ENCODE assay signal across 8 cellular contexts in the genomic region with DNA sequence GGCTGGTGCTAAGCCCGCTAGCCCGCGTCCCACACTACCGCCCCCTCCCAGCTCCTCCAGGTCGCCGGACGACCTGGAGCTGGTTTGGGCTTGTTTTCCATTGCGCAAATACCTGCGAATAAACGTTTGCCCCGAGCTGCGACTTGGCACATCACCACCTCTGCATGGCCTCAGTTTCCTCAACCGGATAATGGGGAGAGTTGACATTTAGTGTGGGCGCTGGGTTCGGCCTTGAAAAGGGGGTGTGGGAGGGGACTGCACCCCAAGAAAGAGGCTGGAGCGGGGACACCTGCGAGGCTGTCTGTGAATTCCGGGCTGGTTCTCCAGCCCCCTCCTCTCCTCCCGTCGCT. TPM values are rescaled to one million over a fixed set of nuclear protein-coding genes. Genes with fewer than 3 reads are reported as not detected.
DNase-seq lines count a peak whose midpoint lies in the region; ATAC-seq, FAIRE-seq and TF ChIP-seq lines count a peak whose summit lies in the region.

No MANE protein-coding gene starts in this region.

- no peaks in the 10 kb centered on the region for H3K27me3 ChIP-seq in HUES48 (ENCODE audit: control insufficient read depth, insufficient read depth, low read length)
- H3K27me3 ChIP-seq in HepG2 (ENCODE audit: control insufficient read depth in 1 of 2, insufficient read depth in 2 of 2, low read length in 2 of 2), result no peaks in the 10 kb centered on the region
- H3K27me3 ChIP-seq in thymus (ENCODE audit: control insufficient read depth, insufficient read depth), result no peaks in the 10 kb centered on the region

- no peaks in the 10 kb centered on the region for H3K79me2 ChIP-seq in HepG2 (ENCODE audit: insufficient read depth, low read length)

- peak overlapping the region; percentile 97 to 100 (median 99) for H3K27ac Mint-ChIP-seq in CD14-positive monocyte

- intact Hi-C loops in CD14-positive monocyte (cut with micrococcal nuclease), result loop anchor here in 1 of 2 donors (1.0 kb wide), 1 partner anchor 10 kb away; no protein-coding TSS in a partner anchor
- intact Hi-C loops in HepG2 (cut with micrococcal nuclease; ENCODE audit: unreplicated experiment), result no loop called here

- no peaks in the 10 kb centered on the region for H3K36me3 ChIP-seq in HUES48 (ENCODE audit: control insufficient read depth, insufficient read depth, low read length)
- H3K36me3 ChIP-seq in HepG2 (replicated peaks in 1 of 2; ENCODE audit: control insufficient read depth in 1 of 2, insufficient read depth in 2 of 2, low read length in 2 of 2), result no peaks in the 10 kb centered on the region
- no peaks in the 10 kb centered on the region for H3K36me3 ChIP-seq in thymus (ENCODE audit: control insufficient read depth, insufficient read depth)

- in situ Hi-C loops in astrocyte of the cerebellum (cut with HindIII; ENCODE audit: low sequenced_read_pairs) (no loop called here), HepG2 (cut with HindIII; ENCODE audit: extremely low pct_ligation_motif_present, low pct_unique_long_range_greater_than_20kb) (no loop called here)

- peaks cover 0 to 2% (median 0%) of the 10 kb centered on the region in 7 donors for H3K9me3 Mint-ChIP-seq in CD14-positive monocyte

- WGBS in HepG2 (ENCODE audit: low lambda C conversion rate), result under 1% methylated on average over 20 of the region's 20 CpGs
- WGBS in thymus, result under 1% methylated on average over 20 of the region's 20 CpGs

- TF ChIP-seq RAD21 in HepG2 (CRISPR knock-in tag; IDR thresholded peaks at IDR 0.05), result no peak

- TF ChIP-seq EP300 in HepG2 (IDR thresholded peaks at IDR 0.05; ENCODE audit: low read depth in 2 of 2, low read length in 2 of 2) (no peak), HepG2 (CRISPR knock-in tag; IDR thresholded peaks at IDR 0.05; ENCODE audit: borderline replicate concordance) (no peak)

- peaks cover 2 to 6% of the 10 kb centered on the region in 2 donors for H3K36me3 Mint-ChIP-seq in CD14-positive monocyte

- POLR2A ChIA-PET in HepG2 (lab: Yijun Ruan, JAX), result interaction anchor here (1.1 to 3.1 kb wide), 8 partner anchors 10 to 279 kb away, joined by 3 to 51 read pairs (median 7); partner anchors contain the start of genes IQCN, JUND, LSM4 and UBA52

- H4K20me1 ChIP-seq in HepG2 (ENCODE audit: insufficient read depth, low read length), result no peaks in the 10 kb centered on the region

- CTCF ChIA-PET in HepG2 (lab: Yijun Ruan, JAX; ENCODE audit: low intra/inter-chr PET ratio, low total read pairs), result no interaction called here

- FAIRE-seq in HepG2 (lab: Jason Lieb, UNC), result no peak

- H3K27ac ChIP-seq in HUES48 (ENCODE audit: low read depth, low read length) (peak overlapping the region; percentile 98), HepG2 (ENCODE audit: extremely low read length, insufficient read depth, low read length) (peak overlapping the region; percentile 26), thymus (ENCODE audit: low read depth) (peak overlapping the region; percentile 99)

- H3K4me1 ChIP-seq in HUES48 (ENCODE audit: control insufficient read depth, insufficient read depth, low read length) (peaks cover 38% of the 10 kb centered on the region), HepG2 (ENCODE audit: insufficient read depth, low read length) (peaks cover 74% of the 10 kb centered on the region), thymus (ENCODE audit: control insufficient read depth, insufficient read depth, low read length) (peaks cover 11% of the 10 kb centered on the region)

- peak overlapping the region; percentile 70 for H3K4me3 ChIP-seq in HUES48 (ENCODE audit: low read depth, low read length)
- peak overlapping the region; percentile 55 for H3K4me3 ChIP-seq in astrocyte of the cerebellum (ENCODE audit: low read depth, low read length)
- peak overlapping the region; percentile 59 to 79 (median 63) for H3K4me3 ChIP-seq in HepG2 (replicated peaks in 1 of 3; ENCODE audit: insufficient read depth in 1 of 3, low read depth in 2 of 3, low read length in 3 of 3)
- H3K4me3 ChIP-seq in thymus (ENCODE audit: low read length), result peak overlapping the region; percentile 87

- H2AFZ ChIP-seq in HepG2 (ENCODE audit: low read length), result no peak overlapping the region

- peaks cover 42% of the 10 kb centered on the region for H3K4me1 Mint-ChIP-seq in CD14-positive monocyte

- H3K4me2 ChIP-seq in HepG2 (ENCODE audit: low read depth, low read length), result peak overlapping the region; percentile 97

- BruUV-seq in HepG2 (replicated peaks; lab: Mats Ljungman, UMichigan), result no TSS peak

- TF ChIP-seq CTCF in CD14-positive monocyte (IDR thresholded peaks at IDR 0.05) (no peak), astrocyte of the cerebellum (IDR thresholded peaks at IDR 0.05; ENCODE audit: low read depth, low read length, missing control alignments) (no peak), HepG2 (CRISPR knock-in tag; IDR thresholded peaks at IDR 0.05) (no peak)

- H3K27me3 Mint-ChIP-seq in CD14-positive monocyte (ENCODE audit: low read depth in 3 of 3), result peaks cover 0 to 5% (median 2%) of the 10 kb centered on the region in 3 donors

- peak overlapping the region; percentile 40; the same call in 1 of the 2 replicates for H3K9ac ChIP-seq in HUES48 (ENCODE audit: low read depth, low read length)
- peak overlapping the region; percentile 78 for H3K9ac ChIP-seq in HepG2 (ENCODE audit: insufficient read depth, low read depth, low read length)

- H3K9me3 ChIP-seq in HUES48 (ENCODE audit: control insufficient read depth, insufficient read depth, low read length) (no peaks in the 10 kb centered on the region), HepG2 (ENCODE audit: low read length) (no peaks in the 10 kb centered on the region), thymus (ENCODE audit: control insufficient read depth) (no peaks in the 10 kb centered on the region)

- no peak for DNase-seq in CD14-positive monocyte (ENCODE audit: low spot score)
- DNase-seq in astrocyte of the cerebellum (ENCODE audit: low read depth), result no peak
- DNase-seq in HepG2 (ENCODE audit: low spot score), result no peak

- ATAC-seq in HepG2 (peak; percentile 22), HG02610 (IDR thresholded peaks at IDR 0.05; ENCODE audit: unreplicated experiment) (no peak), HG02588 (IDR thresholded peaks at IDR 0.05; ENCODE audit: unreplicated experiment) (no peak), GM18907 (IDR thresholded peaks at IDR 0.05; ENCODE audit: unreplicated experiment) (no peak)

- peak overlapping the region; percentile 87 to 92 for H3K4me3 Mint-ChIP-seq in CD14-positive monocyte

- TF ChIP-seq POLR2A in HepG2 (IDR thresholded peaks at IDR 0.05; ENCODE audit: insufficient read depth in 1 of 2, low read depth in 2 of 2, low read length in 2 of 2), result 0 out of 4 replicates have a peak, but pooled peaks of 1 of the 2 experiments have one; percentile 26

RNA-seq across cellular contexts. Expression of gene JUND, which starts 11.0 kb away (rescaled TPM):
- 10 to 100 TPM; 22.5 to 86.9 TPM for polyA plus RNA-seq in CD14-positive monocyte
- 31.8 and 41.2 TPM in 2 replicates for total RNA-seq in HepG2 (2016; rRNA removed; fragmentation: Illumina TruSeq; extraction: Trizol)
- 36.4 and 41.0 TPM in 2 replicates for total RNA-seq in HepG2 (2016; cell fraction: cytosol; rRNA removed; fragmentation: Illumina TruSeq; extraction: Trizol; ENCODE audit: low read depth)
- 30.0 and 40.6 TPM in 2 replicates for total RNA-seq in HepG2 (2016; cell fraction: insoluble cytoplasmic fraction; rRNA removed; fragmentation: Illumina TruSeq; extraction: Trizol)
- total RNA-seq in HepG2 (2016; cell fraction: membrane; rRNA removed; fragmentation: Illumina TruSeq; extraction: Trizol), result 68.5 and 98.0 TPM in 2 replicates
- total RNA-seq in HepG2 (2016; cell fraction: nucleus; rRNA removed; fragmentation: Illumina TruSeq; extraction: Trizol), result 23.4 and 45.2 TPM in 2 replicates
- 59.8 and 124 TPM in 2 replicates for polyA plus RNA-seq in HepG2 (2011; rRNA removed)
- polyA plus RNA-seq in HepG2 (2011; cell fraction: cytosol; rRNA removed), result 93.9 and 178 TPM in 2 replicates
- polyA plus RNA-seq in HepG2 (2011; cell fraction: nucleus; rRNA removed), result 129 and 136 TPM in 2 replicates
- polyA plus RNA-seq in HepG2 (2012), result 44.0 and 66.6 TPM in 2 replicates
- 85.1 and 91.8 TPM in 2 replicates for polyA plus RNA-seq in HepG2 (2016; cell fraction: cytosol; fragmentation: Illumina TruSeq; extraction: Trizol; ENCODE audit: low read depth)
- 74.4 and 76.0 TPM in 2 replicates for polyA plus RNA-seq in HepG2 (2016; cell fraction: insoluble cytoplasmic fraction; fragmentation: Illumina TruSeq; extraction: Trizol; ENCODE audit: low read depth)
- polyA plus RNA-seq in HepG2 (2016; cell fraction: membrane; fragmentation: Illumina TruSeq; extraction: Trizol; ENCODE audit: low read depth), result 131 and 149 TPM in 2 replicates
- polyA plus RNA-seq in HepG2 (2016; cell fraction: nucleus; fragmentation: Illumina TruSeq; extraction: Trizol; ENCODE audit: insufficient read depth, low read depth), result 77.1 and 84.7 TPM in 2 replicates
- 49.7 and 194 TPM in 2 replicates for polyA minus RNA-seq in HepG2 (2011; rRNA and poly(A)+ RNA removed; ENCODE audit: low replicate concordance)
- 164 and 168 TPM in 2 replicates for polyA minus RNA-seq in HepG2 (2011; cell fraction: cytosol; rRNA and poly(A)+ RNA removed)
- polyA minus RNA-seq in HepG2 (2011; cell fraction: nucleus; rRNA and poly(A)+ RNA removed), result 60.5 and 91.9 TPM in 2 replicates
- polyA plus RNA-seq in thymus, result 88.3 TPM

RNA-seq across cellular contexts. Expression of gene IQCN, which starts 18.2 kb away (rescaled TPM):
- polyA plus RNA-seq in CD14-positive monocyte (not detected), HepG2 (2011; rRNA removed) (0.14 and 0.18 TPM in 2 replicates), thymus (5.0 TPM)
- total RNA-seq in HepG2 (2016; rRNA removed; fragmentation: Illumina TruSeq; extraction: Trizol), result 0.04 and 0.07 TPM in 2 replicates
- total RNA-seq in HepG2 (2016; cell fraction: cytosol; rRNA removed; fragmentation: Illumina TruSeq; extraction: Trizol; ENCODE audit: low read depth), result not detected in 2 replicates
- total RNA-seq in HepG2 (2016; cell fraction: insoluble cytoplasmic fraction; rRNA removed; fragmentation: Illumina TruSeq; extraction: Trizol), result 0.04 TPM in 1 of 2 replicates, not detected in the other
- not detected in 2 replicates for total RNA-seq in HepG2 (2016; cell fraction: membrane; rRNA removed; fragmentation: Illumina TruSeq; extraction: Trizol)
- total RNA-seq in HepG2 (2016; cell fraction: nucleus; rRNA removed; fragmentation: Illumina TruSeq; extraction: Trizol), result 0.13 TPM in 1 of 2 replicates, not detected in the other
- polyA plus RNA-seq in HepG2 (2011; cell fraction: cytosol; rRNA removed), result 0.03 and 0.04 TPM in 2 replicates
- polyA plus RNA-seq in HepG2 (2011; cell fraction: nucleus; rRNA removed), result 1.3 and 1.5 TPM in 2 replicates
- polyA plus RNA-seq in HepG2 (2012), result 0.13 TPM in 2 replicates
- polyA plus RNA-seq in HepG2 (2016; cell fraction: cytosol; fragmentation: Illumina TruSeq; extraction: Trizol; ENCODE audit: low read depth), result not detected in 2 replicates
- polyA plus RNA-seq in HepG2 (2016; cell fraction: insoluble cytoplasmic fraction; fragmentation: Illumina TruSeq; extraction: Trizol; ENCODE audit: low read depth), result not detected in 2 replicates
- polyA plus RNA-seq in HepG2 (2016; cell fraction: membrane; fragmentation: Illumina TruSeq; extraction: Trizol; ENCODE audit: low read depth), result not detected in 2 replicates
- 0.25 and 0.49 TPM in 2 replicates for polyA plus RNA-seq in HepG2 (2016; cell fraction: nucleus; fragmentation: Illumina TruSeq; extraction: Trizol; ENCODE audit: insufficient read depth, low read depth)
- polyA minus RNA-seq in HepG2 (2011; rRNA and poly(A)+ RNA removed; ENCODE audit: low replicate concordance), result 0.26 and 0.91 TPM in 2 replicates
- 0.53 TPM in 1 of 2 replicates, not detected in the other for polyA minus RNA-seq in HepG2 (2011; cell fraction: cytosol; rRNA and poly(A)+ RNA removed)
- polyA minus RNA-seq in HepG2 (2011; cell fraction: nucleus; rRNA and poly(A)+ RNA removed), result 0.52 and 0.62 TPM in 2 replicates

RNA-seq across cellular contexts. Expression of gene LSM4, which starts 30.4 kb away (rescaled TPM):
- polyA plus RNA-seq in CD14-positive monocyte, result 100 to 1,000 TPM in 1 of 2 donors, 10 to 100 TPM in 1; 97.0 to 143 TPM
- 166 and 188 TPM in 2 replicates for total RNA-seq in HepG2 (2016; rRNA removed; fragmentation: Illumina TruSeq; extraction: Trizol)
- total RNA-seq in HepG2 (2016; cell fraction: cytosol; rRNA removed; fragmentation: Illumina TruSeq; extraction: Trizol; ENCODE audit: low read depth), result 129 and 159 TPM in 2 replicates
- total RNA-seq in HepG2 (2016; cell fraction: insoluble cytoplasmic fraction; rRNA removed; fragmentation: Illumina TruSeq; extraction: Trizol), result 185 and 208 TPM in 2 replicates
- total RNA-seq in HepG2 (2016; cell fraction: membrane; rRNA removed; fragmentation: Illumina TruSeq; extraction: Trizol), result 248 and 299 TPM in 2 replicates
- 62.8 and 69.8 TPM in 2 replicates for total RNA-seq in HepG2 (2016; cell fraction: nucleus; rRNA removed; fragmentation: Illumina TruSeq; extraction: Trizol)
- 65.8 and 66.8 TPM in 2 replicates for polyA plus RNA-seq in HepG2 (2011; rRNA removed)
- polyA plus RNA-seq in HepG2 (2011; cell fraction: cytosol; rRNA removed), result 97.1 and 133 TPM in 2 replicates
- 51.8 and 54.0 TPM in 2 replicates for polyA plus RNA-seq in HepG2 (2011; cell fraction: nucleus; rRNA removed)
- 62.7 and 78.9 TPM in 2 replicates for polyA plus RNA-seq in HepG2 (2012)
- polyA plus RNA-seq in HepG2 (2016; cell fraction: cytosol; fragmentation: Illumina TruSeq; extraction: Trizol; ENCODE audit: low read depth), result 166 and 238 TPM in 2 replicates
- 205 and 220 TPM in 2 replicates for polyA plus RNA-seq in HepG2 (2016; cell fraction: insoluble cytoplasmic fraction; fragmentation: Illumina TruSeq; extraction: Trizol; ENCODE audit: low read depth)
- polyA plus RNA-seq in HepG2 (2016; cell fraction: membrane; fragmentation: Illumina TruSeq; extraction: Trizol; ENCODE audit: low read depth), result 217 and 267 TPM in 2 replicates
- 105 and 120 TPM in 2 replicates for polyA plus RNA-seq in HepG2 (2016; cell fraction: nucleus; fragmentation: Illumina TruSeq; extraction: Trizol; ENCODE audit: insufficient read depth, low read depth)
- polyA minus RNA-seq in HepG2 (2011; rRNA and poly(A)+ RNA removed; ENCODE audit: low replicate concordance), result 40.8 and 88.8 TPM in 2 replicates
- polyA minus RNA-seq in HepG2 (2011; cell fraction: cytosol; rRNA and poly(A)+ RNA removed), result 24.9 and 32.6 TPM in 2 replicates
- 13.4 and 14.2 TPM in 2 replicates for polyA minus RNA-seq in HepG2 (2011; cell fraction: nucleus; rRNA and poly(A)+ RNA removed)
- 147 TPM for polyA plus RNA-seq in thymus

RNA-seq across cellular contexts. Expression of gene PGPEP1, which starts 48.0 kb away (rescaled TPM):
- polyA plus RNA-seq in CD14-positive monocyte, result 10 to 100 TPM; 10.3 TPM
- 56.6 and 57.7 TPM in 2 replicates for total RNA-seq in HepG2 (2016; rRNA removed; fragmentation: Illumina TruSeq; extraction: Trizol)
- 13.1 and 14.4 TPM in 2 replicates for total RNA-seq in HepG2 (2016; cell fraction: cytosol; rRNA removed; fragmentation: Illumina TruSeq; extraction: Trizol; ENCODE audit: low read depth)
- total RNA-seq in HepG2 (2016; cell fraction: insoluble cytoplasmic fraction; rRNA removed; fragmentation: Illumina TruSeq; extraction: Trizol), result 51.1 and 64.9 TPM in 2 replicates
- total RNA-seq in HepG2 (2016; cell fraction: membrane; rRNA removed; fragmentation: Illumina TruSeq; extraction: Trizol), result 36.0 and 36.7 TPM in 2 replicates
- total RNA-seq in HepG2 (2016; cell fraction: nucleus; rRNA removed; fragmentation: Illumina TruSeq; extraction: Trizol), result 30.3 and 33.5 TPM in 2 replicates
- polyA plus RNA-seq in HepG2 (2011; rRNA removed), result 53.1 and 64.3 TPM in 2 replicates
- 37.2 and 38.6 TPM in 2 replicates for polyA plus RNA-seq in HepG2 (2011; cell fraction: cytosol; rRNA removed)
- polyA plus RNA-seq in HepG2 (2011; cell fraction: nucleus; rRNA removed), result 97.0 and 102 TPM in 2 replicates
- polyA plus RNA-seq in HepG2 (2012), result 26.8 and 28.6 TPM in 2 replicates
- 15.6 and 16.2 TPM in 2 replicates for polyA plus RNA-seq in HepG2 (2016; cell fraction: cytosol; fragmentation: Illumina TruSeq; extraction: Trizol; ENCODE audit: low read depth)
- polyA plus RNA-seq in HepG2 (2016; cell fraction: insoluble cytoplasmic fraction; fragmentation: Illumina TruSeq; extraction: Trizol; ENCODE audit: low read depth), result 40.6 and 44.1 TPM in 2 replicates
- polyA plus RNA-seq in HepG2 (2016; cell fraction: membrane; fragmentation: Illumina TruSeq; extraction: Trizol; ENCODE audit: low read depth), result 22.8 and 23.5 TPM in 2 replicates
- 51.1 and 66.5 TPM in 2 replicates for polyA plus RNA-seq in HepG2 (2016; cell fraction: nucleus; fragmentation: Illumina TruSeq; extraction: Trizol; ENCODE audit: insufficient read depth, low read depth)
- polyA minus RNA-seq in HepG2 (2011; rRNA and poly(A)+ RNA removed; ENCODE audit: low replicate concordance), result 22.4 and 187 TPM in 2 replicates
- 44.1 and 52.6 TPM in 2 replicates for polyA minus RNA-seq in HepG2 (2011; cell fraction: cytosol; rRNA and poly(A)+ RNA removed)
- 46.4 and 57.7 TPM in 2 replicates for polyA minus RNA-seq in HepG2 (2011; cell fraction: nucleus; rRNA and poly(A)+ RNA removed)
- polyA plus RNA-seq in thymus, result 14.8 TPM

Comparison
In these comparisons a context has a peak if more than half of its experiments do, and no peak if none do; other contexts are left out.
1. H3K27ac ChIP-seq: peak in every context shown above with its lines; median percentile 99 in thymus; 98 in HUES48; 26 in HepG2.